8 cellular contexts compared by ENCODE assay signal in the genomic region with DNA sequence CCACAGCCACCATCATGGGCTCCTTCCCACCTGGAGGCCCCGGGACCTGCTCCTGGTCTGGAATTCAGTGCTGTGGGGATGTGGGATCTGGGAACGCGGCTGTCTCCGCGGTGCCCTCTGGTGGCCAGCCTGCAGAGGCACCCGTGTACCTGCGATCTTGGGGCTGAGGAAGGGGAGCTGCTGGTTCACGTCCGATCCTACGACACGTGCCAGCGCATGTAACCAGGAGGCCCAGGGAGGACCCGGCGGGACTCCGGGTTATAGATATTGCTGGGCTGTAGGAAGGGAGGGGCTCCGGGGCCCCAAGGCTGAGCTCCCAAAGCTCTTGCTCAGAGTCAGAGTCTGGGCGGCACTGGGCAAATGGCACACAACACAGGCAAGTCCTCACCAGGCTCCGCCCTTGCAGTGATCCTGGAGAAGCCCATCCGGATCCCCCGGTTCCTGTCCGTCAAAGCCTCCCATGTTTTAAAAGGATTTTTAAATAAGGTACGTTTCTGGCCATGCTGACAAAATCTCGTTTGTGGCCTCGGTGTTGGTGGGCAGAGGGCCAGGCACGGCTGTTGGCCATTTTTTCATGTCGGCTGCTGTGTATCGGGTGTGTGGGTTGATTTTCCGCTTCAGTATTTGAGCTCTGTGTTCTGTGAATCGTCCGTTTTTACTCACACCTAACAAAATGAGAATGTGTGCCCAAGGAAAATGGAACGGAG. TPM values are rescaled to one million over a fixed set of nuclear protein-coding genes. Genes with fewer than 3 reads are reported as not detected.
DNase-seq lines count a peak whose midpoint lies in the region; ATAC-seq and TF ChIP-seq lines count a peak whose summit lies in the region.

No MANE protein-coding gene starts in this region.

- H3K79me2 ChIP-seq in OCI-LY7 (ENCODE audit: insufficient read depth, low read depth, low read length) = no peaks in the 10 kb centered on the region

- no TSS peak for BruUV-seq in OCI-LY7 (replicated peaks; lab: Mats Ljungman, UMichigan)

- DNase-seq in COLO829 (ENCODE audit: low spot score) (peak; percentile 78), HK-2 (ENCODE audit: unreplicated experiment) (peak; percentile 46), OCI-LY7 (ENCODE audit: low spot score) (peak; percentile 26), adipocyte (ENCODE audit: low read depth) (peak; percentile 84), cardiac muscle cell (ENCODE audit: low read depth in 1 of 2, low spot score in 1 of 2) (peak; percentile 67 to 77), progenitor cell of endocrine pancreas (ENCODE audit: low spot score, unreplicated experiment) (peak; percentile 56)

- H4K20me1 ChIP-seq in OCI-LY7 (ENCODE audit: insufficient read depth, low read length) = no peaks in the 10 kb centered on the region

- H3K27me3 ChIP-seq in adipocyte (replicated peaks; ENCODE audit: control insufficient read depth, insufficient read depth, low read length) (peaks cover 5% of the 10 kb centered on the region), cardiac muscle cell (no peaks in the 10 kb centered on the region)

- H3K4me1 ChIP-seq in OCI-LY7 (ENCODE audit: insufficient read depth, low read length, poor library complexity, severe bottlenecking) (no peaks in the 10 kb centered on the region), adipocyte (ENCODE audit: control insufficient read depth, insufficient read depth, low read length) (peaks cover 15% of the 10 kb centered on the region), cardiac muscle cell (ENCODE audit: low read depth) (no peaks in the 10 kb centered on the region)

- H3K36me3 ChIP-seq in OCI-LY7 (ENCODE audit: insufficient read depth, low read length) (no peaks in the 10 kb centered on the region), adipocyte (ENCODE audit: control insufficient read depth, insufficient read depth, low read length, severe bottlenecking) (no peaks in the 10 kb centered on the region), cardiac muscle cell (peaks cover 3% of the 10 kb centered on the region)

- no peak overlapping the region for H2AFZ ChIP-seq in OCI-LY7 (ENCODE audit: low read length)

- POLR2A ChIA-PET in OCI-LY7 (lab: Charles Lee) = interaction anchor here (0.6 kb wide), 1 partner anchor 681 kb away, joined by 3 read pairs; no protein-coding TSS in a partner anchor

- intact Hi-C loops in OCI-LY7 (cut with micrococcal nuclease; ENCODE audit: unreplicated experiment) = no loop called here

- CTCF ChIA-PET in OCI-LY7 (lab: Charles Lee; ENCODE audit: unreplicated experiment) = no interaction called here

- H3K4me3 ChIP-seq in OCI-LY7 (ENCODE audit: low read depth, low read length, poor library complexity, severe bottlenecking) (no peak overlapping the region), adipocyte (ENCODE audit: low read length) (peak overlapping the region; percentile 72), cardiac muscle cell (no peak overlapping the region)

- no peaks in the 10 kb centered on the region for H3K27me3 Mint-ChIP-seq in progenitor cell of endocrine pancreas

- H3K27ac Mint-ChIP-seq in progenitor cell of endocrine pancreas = no peak overlapping the region

- H3K9me3 Mint-ChIP-seq in progenitor cell of endocrine pancreas (ENCODE audit: low read depth) = no peaks in the 10 kb centered on the region

- H3K9ac ChIP-seq in adipocyte (ENCODE audit: low read length) = peak overlapping the region; percentile 45

- H3K4me3 Mint-ChIP-seq in progenitor cell of endocrine pancreas (ENCODE audit: low read depth) = no peak overlapping the region

- no peak overlapping the region for H3K4me2 ChIP-seq in OCI-LY7 (ENCODE audit: low read length)

- no peaks in the 10 kb centered on the region for H3K4me1 Mint-ChIP-seq in progenitor cell of endocrine pancreas (ENCODE audit: low read depth)

- H3K9me3 ChIP-seq in OCI-LY7 (ENCODE audit: low read length) (no peaks in the 10 kb centered on the region), adipocyte (ENCODE audit: control insufficient read depth, low read length) (no peaks in the 10 kb centered on the region), cardiac muscle cell (ENCODE audit: low read depth) (no peaks in the 10 kb centered on the region)

- ATAC-seq in GM21360 (IDR thresholded peaks at IDR 0.05; ENCODE audit: unreplicated experiment) (no peak), GM18498 (IDR thresholded peaks at IDR 0.05; ENCODE audit: unreplicated experiment) (no peak)

- H3K36me3 Mint-ChIP-seq in progenitor cell of endocrine pancreas (ENCODE audit: insufficient read depth) = peaks cover 14% of the 10 kb centered on the region

- peak; percentile 89 for TF ChIP-seq CTCF in OCI-LY7 (conservative IDR thresholded peaks at IDR 0.05; ENCODE audit: low read length)
- TF ChIP-seq CTCF in cardiac muscle cell (IDR thresholded peaks at IDR 0.05; ENCODE audit: low read depth, low read length) = peak; percentile 98
- TF ChIP-seq CTCF in progenitor cell of endocrine pancreas (IDR thresholded peaks at IDR 0.05; ENCODE audit: unreplicated experiment) = peak; percentile 89

- H3K27ac ChIP-seq in OCI-LY7 (ENCODE audit: low read depth, low read length, poor library complexity, severe bottlenecking) = no peak overlapping the region
- no peak overlapping the region for H3K27ac ChIP-seq in cardiac muscle cell

- no peaks in the 10 kb centered on the region for H3K9me2 ChIP-seq in OCI-LY7 (ENCODE audit: insufficient read depth, low read length)

RNA-seq across cellular contexts. Expression of a gene that starts 20.1 kb away (rescaled TPM):
- total RNA-seq in OCI-LY7 (2014; rRNA removed; shearing (Covaris generic)) = 25.7 and 47.4 TPM in 2 replicates
- total RNA-seq in OCI-LY7 (2022) (55.4 and 55.7 TPM in 2 replicates), cardiac muscle cell (109 and 130 TPM in 2 replicates), progenitor cell of endocrine pancreas (74.3 and 77.9 TPM in 2 replicates)
- polyA plus RNA-seq in cardiac muscle cell = 188 and 219 TPM in 2 replicates

RNA-seq across cellular contexts. Expression of a gene that starts 53.6 kb away (rescaled TPM):
- total RNA-seq in OCI-LY7 (2014; rRNA removed; shearing (Covaris generic)) = 3.4 and 4.7 TPM in 2 replicates
- 10.0 and 11.7 TPM in 2 replicates for total RNA-seq in OCI-LY7 (2022)
- 25.2 and 31.9 TPM in 2 replicates for total RNA-seq in cardiac muscle cell
- polyA plus RNA-seq in cardiac muscle cell = 2.7 and 5.2 TPM in 2 replicates
- total RNA-seq in progenitor cell of endocrine pancreas = 56.2 and 59.4 TPM in 2 replicates

Comparison
In these comparisons a context has a peak if more than half of its experiments do, and no peak if none do; other contexts are left out.
1. DNase-seq: peak in every context shown above with its lines; median percentile 84 in adipocyte; 78 in COLO829; 72 in cardiac muscle cell; 56 in progenitor cell of endocrine pancreas; 46 in HK-2; 26 in OCI-LY7.